Comparison of ENCODE assay signal across 8 cellular contexts in genomic region chr12:49331360-49332222, GRCh38. TPM values are rescaled to one million over a fixed set of nuclear protein-coding genes. Genes with fewer than 3 reads are reported as not detected.
DNase-seq lines count a peak whose midpoint lies in the region; ATAC-seq and TF ChIP-seq lines count a peak whose summit lies in the region.

No MANE protein-coding gene starts in this region.

- no peak overlapping the region for H3K4me3 ChIP-seq in effector memory CD4-positive, alpha-beta T cell (ENCODE audit: insufficient read depth, low read depth, low read length, poor library complexity, severe bottlenecking)

- peak; percentile 27 for TF ChIP-seq CTCF in Calu3 (IDR thresholded peaks at IDR 0.05; ENCODE audit: unreplicated experiment)

- intact Hi-C loops in Calu3 (cut with micrococcal nuclease; ENCODE audit: unreplicated experiment), result no loop called here

- H3K4me1 ChIP-seq in effector memory CD4-positive, alpha-beta T cell (ENCODE audit: control insufficient read depth, insufficient read depth, low read length, poor library complexity, severe bottlenecking), result peaks cover 5% of the 10 kb centered on the region

- no peak for ATAC-seq in HG03139 (IDR thresholded peaks at IDR 0.05; ENCODE audit: unreplicated experiment)

- no TSS peak for BruUV-seq in Calu3 (replicated peaks; lab: Mats Ljungman, UMichigan)

- peaks cover 29% of the 10 kb centered on the region for H3K27me3 ChIP-seq in effector memory CD4-positive, alpha-beta T cell (replicated peaks; ENCODE audit: control insufficient read depth, insufficient read depth, low read length, poor library complexity, severe bottlenecking)

- H3K27me3 Mint-ChIP-seq in Calu3 (ENCODE audit: unreplicated experiment), result no peaks in the 10 kb centered on the region

- no peak overlapping the region for H3K27ac ChIP-seq in effector memory CD4-positive, alpha-beta T cell (ENCODE audit: insufficient read depth, low read length, poor library complexity, severe bottlenecking)

- no peaks in the 10 kb centered on the region for H3K9me3 Mint-ChIP-seq in Calu3 (ENCODE audit: low read depth, unreplicated experiment)

- H3K9me3 ChIP-seq in effector memory CD4-positive, alpha-beta T cell (ENCODE audit: control insufficient read depth, low read length), result no peaks in the 10 kb centered on the region

- no peaks in the 10 kb centered on the region for H3K4me1 Mint-ChIP-seq in Calu3 (ENCODE audit: low read depth, unreplicated experiment)

- H3K4me3 Mint-ChIP-seq in Calu3 (ENCODE audit: low read depth, unreplicated experiment), result no peak overlapping the region

- H3K36me3 ChIP-seq in effector memory CD4-positive, alpha-beta T cell (ENCODE audit: control insufficient read depth, insufficient read depth, low read length), result no peaks in the 10 kb centered on the region

- peak; percentile 46 for DNase-seq in Calu3
- peak; percentile 64 for DNase-seq in HPDE6-E6E7 (ENCODE audit: extremely low spot score)
- peak; percentile 77 for DNase-seq in SW480 (ENCODE audit: low spot score)
- peak; percentile 64 for DNase-seq in fibroblast of the conjunctiva (ENCODE audit: low read depth)
- peak; percentile 17 for DNase-seq in occipital lobe (lab: John Stamatoyannopoulos, UW)
- DNase-seq in effector memory CD4-positive, alpha-beta T cell, result no peak
- DNase-seq in DMS79 treated with DMSO at 0.1 percent for 48 hours (lab: John Stamatoyannopoulos, UW), result no peak

- CTCF ChIA-PET in Calu3 (lab: Charles Lee), result interaction anchor here (0.8 to 1.7 kb wide), 9 partner anchors 9 to 249 kb away, joined by 3 to 19 read pairs (median 11); partner anchors contain the start of genes DNAJC22 and TROAP

- H3K36me3 Mint-ChIP-seq in Calu3 (ENCODE audit: insufficient read depth, unreplicated experiment), result peaks cover 28% of the 10 kb centered on the region

- H3K27ac Mint-ChIP-seq in Calu3 (ENCODE audit: unreplicated experiment), result no peak overlapping the region

RNA-seq across cellular contexts. Expression of gene C1QL4, which starts 5.4 kb away (rescaled TPM):
- not detected in 2 replicates for total RNA-seq in Calu3 (2022)
- total RNA-seq in occipital lobe, result 0.16 TPM

RNA-seq across cellular contexts. Expression of gene TROAP, which starts 8.5 kb away (rescaled TPM):
- 38.5 and 49.8 TPM in 2 replicates for total RNA-seq in Calu3 (2022)
- total RNA-seq in occipital lobe, result 1.2 TPM

RNA-seq across cellular contexts. Expression of gene DNAJC22, which starts 15.1 kb away (rescaled TPM):
- 9.6 and 15.7 TPM in 2 replicates for total RNA-seq in Calu3 (2022)
- total RNA-seq in occipital lobe, result 0.78 TPM

RNA-seq across cellular contexts. Expression of gene SPATS2, which starts 35.7 kb away (rescaled TPM):
- 23.0 and 23.2 TPM in 2 replicates for total RNA-seq in Calu3 (2022)
- 58.2 TPM for total RNA-seq in occipital lobe

RNA-seq across cellular contexts. Expression of gene PRPH, which starts 36.6 kb away (rescaled TPM):
- total RNA-seq in Calu3 (2022) (not detected in 2 replicates), occipital lobe (not detected)

Comparison
In these comparisons a context has a peak if more than half of its experiments do, and no peak if none do; other contexts are left out.
1. DNase-seq: peak in Calu3 (single experiment), HPDE6-E6E7 (single experiment), SW480 (single experiment), fibroblast of the conjunctiva (single experiment) and occipital lobe (single experiment); none in effector memory CD4-positive, alpha-beta T cell (0 of 3) and DMS79 treated with DMSO at 0.1 percent for 48 hours (single experiment).
2. RNA of gene TROAP, which starts 8.5 kb away (total RNA-seq): 38.5 to 49.8 TPM in Calu3; 1.2 TPM in occipital lobe (single experiment); every median in the first group is over 10 times any median in the second.